Comparison of ENCODE assay signal across 1 cellular context in genomic region chr17:48358203-48358602, GRCh38.
TF ChIP-seq lines count a peak whose summit lies in the region.

No MANE protein-coding gene starts in this region.

TF ChIP-seq in HEK293, 187 proteins besides CTCF, POLR2A, EP300 and RAD21 (continued from another document):
- TF ChIP-seq, protein P1, sequence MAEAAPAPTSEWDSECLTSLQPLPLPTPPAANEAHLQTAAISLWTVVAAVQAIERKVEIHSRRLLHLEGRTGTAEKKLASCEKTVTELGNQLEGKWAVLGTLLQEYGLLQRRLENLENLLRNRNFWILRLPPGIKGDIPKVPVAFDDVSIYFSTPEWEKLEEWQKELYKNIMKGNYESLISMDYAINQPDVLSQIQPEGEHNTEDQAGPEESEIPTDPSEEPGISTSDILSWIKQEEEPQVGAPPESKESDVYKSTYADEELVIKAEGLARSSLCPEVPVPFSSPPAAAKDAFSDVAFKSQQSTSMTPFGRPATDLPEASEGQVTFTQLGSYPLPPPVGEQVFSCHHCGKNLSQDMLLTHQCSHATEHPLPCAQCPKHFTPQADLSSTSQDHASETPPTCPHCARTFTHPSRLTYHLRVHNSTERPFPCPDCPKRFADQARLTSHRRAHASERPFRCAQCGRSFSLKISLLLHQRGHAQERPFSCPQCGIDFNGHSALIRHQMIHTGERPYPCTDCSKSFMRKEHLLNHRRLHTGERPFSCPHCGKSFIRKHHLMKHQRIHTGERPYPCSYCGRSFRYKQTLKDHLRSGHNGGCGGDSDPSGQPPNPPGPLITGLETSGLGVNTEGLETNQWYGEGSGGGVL (tag by site-specific recombination; IDR thresholded peaks at IDR 0.05): no peak
- TF ChIP-seq ZNF768 (tag by site-specific recombination; IDR thresholded peaks at IDR 0.05) (no peak), ZNF404 (tag by site-specific recombination; IDR thresholded peaks at IDR 0.05) (no peak), ZNF239 (tag by site-specific recombination; IDR thresholded peaks at IDR 0.05) (no peak), SP7 (tag by site-specific recombination; IDR thresholded peaks at IDR 0.05) (no peak), ZFP69B (tag by site-specific recombination; IDR thresholded peaks at IDR 0.05) (no peak), ZNF791 (tag by site-specific recombination; IDR thresholded peaks at IDR 0.05) (no peak), ZNF292 (tag by site-specific recombination; IDR thresholded peaks at IDR 0.05; ENCODE audit: borderline replicate concordance, low read depth) (no peak), FEZF1 (tag by site-specific recombination; IDR thresholded peaks at IDR 0.05) (peak; percentile 40; the same call in 1 of the 2 replicates), MZF1 (tag by site-specific recombination; IDR thresholded peaks at IDR 0.05; ENCODE audit: borderline replicate concordance) (no peak), ZNF544 (tag by site-specific recombination; IDR thresholded peaks at IDR 0.05) (no peak), ZNF423 (tag by site-specific recombination; IDR thresholded peaks at IDR 0.05) (no peak), ZBTB21 (tag by site-specific recombination; IDR thresholded peaks at IDR 0.05) (no peak), ZNF19 (tag by site-specific recombination; IDR thresholded peaks at IDR 0.05; ENCODE audit: low read depth) (no peak), ZNF223 (tag by site-specific recombination; IDR thresholded peaks at IDR 0.05) (no peak), PRDM2 (tag by site-specific recombination; IDR thresholded peaks at IDR 0.05; ENCODE audit: borderline replicate concordance) (no peak), ZNF555 (tag by site-specific recombination; conservative IDR thresholded peaks at IDR 0.05) (no peak), OSR2 (tag by site-specific recombination; IDR thresholded peaks at IDR 0.05) (peak; percentile 28; the same call in 1 of the 2 replicates), ZNF660 (tag by site-specific recombination; IDR thresholded peaks at IDR 0.05) (no peak), ZNF138 (tag by site-specific recombination; IDR thresholded peaks at IDR 0.05; ENCODE audit: borderline replicate concordance) (no peak), ZNF121 (tag by site-specific recombination; IDR thresholded peaks at IDR 0.05) (no peak)
- TF ChIP-seq, protein P2, sequence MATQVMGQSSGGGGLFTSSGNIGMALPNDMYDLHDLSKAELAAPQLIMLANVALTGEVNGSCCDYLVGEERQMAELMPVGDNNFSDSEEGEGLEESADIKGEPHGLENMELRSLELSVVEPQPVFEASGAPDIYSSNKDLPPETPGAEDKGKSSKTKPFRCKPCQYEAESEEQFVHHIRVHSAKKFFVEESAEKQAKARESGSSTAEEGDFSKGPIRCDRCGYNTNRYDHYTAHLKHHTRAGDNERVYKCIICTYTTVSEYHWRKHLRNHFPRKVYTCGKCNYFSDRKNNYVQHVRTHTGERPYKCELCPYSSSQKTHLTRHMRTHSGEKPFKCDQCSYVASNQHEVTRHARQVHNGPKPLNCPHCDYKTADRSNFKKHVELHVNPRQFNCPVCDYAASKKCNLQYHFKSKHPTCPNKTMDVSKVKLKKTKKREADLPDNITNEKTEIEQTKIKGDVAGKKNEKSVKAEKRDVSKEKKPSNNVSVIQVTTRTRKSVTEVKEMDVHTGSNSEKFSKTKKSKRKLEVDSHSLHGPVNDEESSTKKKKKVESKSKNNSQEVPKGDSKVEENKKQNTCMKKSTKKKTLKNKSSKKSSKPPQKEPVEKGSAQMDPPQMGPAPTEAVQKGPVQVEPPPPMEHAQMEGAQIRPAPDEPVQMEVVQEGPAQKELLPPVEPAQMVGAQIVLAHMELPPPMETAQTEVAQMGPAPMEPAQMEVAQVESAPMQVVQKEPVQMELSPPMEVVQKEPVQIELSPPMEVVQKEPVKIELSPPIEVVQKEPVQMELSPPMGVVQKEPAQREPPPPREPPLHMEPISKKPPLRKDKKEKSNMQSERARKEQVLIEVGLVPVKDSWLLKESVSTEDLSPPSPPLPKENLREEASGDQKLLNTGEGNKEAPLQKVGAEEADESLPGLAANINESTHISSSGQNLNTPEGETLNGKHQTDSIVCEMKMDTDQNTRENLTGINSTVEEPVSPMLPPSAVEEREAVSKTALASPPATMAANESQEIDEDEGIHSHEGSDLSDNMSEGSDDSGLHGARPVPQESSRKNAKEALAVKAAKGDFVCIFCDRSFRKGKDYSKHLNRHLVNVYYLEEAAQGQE (tag by site-specific recombination; IDR thresholded peaks at IDR 0.05): no peak
